9 cellular contexts compared by ENCODE assay signal in the genomic region with DNA sequence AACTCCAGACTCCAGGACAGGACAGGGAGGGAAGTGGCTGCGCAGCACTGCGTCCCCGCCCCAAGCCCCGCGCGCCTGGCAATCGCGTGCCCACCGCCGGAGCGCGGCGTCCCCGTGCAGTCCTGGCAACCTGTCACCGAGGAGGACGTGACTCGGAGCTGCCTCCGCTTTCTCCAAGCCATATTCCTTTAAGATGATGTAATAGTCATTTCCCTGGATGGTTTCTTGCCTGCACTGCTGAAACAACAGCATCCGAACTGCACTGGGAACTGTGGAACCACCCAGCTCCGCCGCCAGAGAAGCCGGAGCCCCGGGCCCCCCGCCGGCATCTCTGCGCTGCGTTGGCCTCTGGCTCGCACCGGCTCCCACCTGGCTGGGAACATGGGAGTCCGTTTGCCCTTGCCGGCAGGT. TPM values are rescaled to one million over a fixed set of nuclear protein-coding genes. Genes with fewer than 3 reads are reported as not detected.
A peak's percentile ranks its signal among the peaks of the same experiment; 100 is the strongest.
DNase-seq lines count a peak whose midpoint lies in the region; ATAC-seq and TF ChIP-seq lines count a peak whose summit lies in the region.
"Had no signal": no experiment of that assay in that cellular context is flagged by ENCODE, and none has a peak within 500 bp of the region (broad histone marks: within the 10 kb centered on the region; RNA-seq: fewer than 3 reads in every experiment).

No MANE protein-coding gene starts in this region.

- no peaks in the 10 kb centered on the region for H3K36me3 ChIP-seq in testis (ENCODE audit: low read depth, missing control alignments)

- no peak overlapping the region for H3K27ac ChIP-seq in testis
- H3K27ac ChIP-seq: 22Rv1 had no signal

- no peak for TF ChIP-seq CTCF in testis (IDR thresholded peaks at IDR 0.05)
- TF ChIP-seq CTCF in omental fat pad (IDR thresholded peaks at IDR 0.05), result no peak

- DNase-seq in DMS 273 (lab: John Stamatoyannopoulos, UW; ENCODE audit: unreplicated experiment) (peak; percentile 43), DMS 273 treated with DMSO at 0.1 percent for 48 hours (lab: John Stamatoyannopoulos, UW) (no peak), amniotic stem cell (lab: John Stamatoyannopoulos, UW) (peak; percentile 57), testis (peak; percentile 20), MV-4-11 (lab: John Stamatoyannopoulos, UW) (no peak), omental fat pad (ENCODE audit: low spot score) (no peak)

- H3K27me3 ChIP-seq in testis, result no peaks in the 10 kb centered on the region

- intact Hi-C loops in testis (cut with DNase I; ENCODE audit: low total_unique reads), result no loop called here

- peak overlapping the region; percentile 49 for H3K4me3 ChIP-seq in iPS-18c (ENCODE audit: insufficient read depth, low read depth, low read length)
- no peak overlapping the region for H3K4me3 ChIP-seq in testis

- WGBS in testis, 2 donors, result 0 to 1% methylated on average over 29 to 31 of the region's 31 CpGs

- H3K9me3 ChIP-seq in iPS-18c (ENCODE audit: control insufficient read depth, insufficient read depth, low read length), result no peaks in the 10 kb centered on the region
- H3K9me3 ChIP-seq in testis, result no peaks in the 10 kb centered on the region

- ATAC-seq in omental fat pad (ENCODE audit: low FRiP score) (no peak), HG02884 (IDR thresholded peaks at IDR 0.05; ENCODE audit: unreplicated experiment) (no peak)

- peaks cover 8% of the 10 kb centered on the region for H3K4me1 ChIP-seq in testis

- TF ChIP-seq POLR2A in testis (IDR thresholded peaks at IDR 0.05), result no peak

RNA-seq across cellular contexts. Expression of a gene that starts 34.5 kb away (rescaled TPM):
- 1 to 10 TPM; 1.4 to 2.7 TPM for total RNA-seq in testis
- 3.2 TPM for polyA plus RNA-seq in testis (ENCODE audit: insufficient read depth, low read depth, low replicate concordance)
- under 1 TPM in 3 of 4 donors, not detected in 1; 0.09 to 0.19 (median 0.16) TPM for total RNA-seq in omental fat pad

RNA-seq across cellular contexts. Expression of a gene that starts 34.7 kb away (rescaled TPM):
- 10 to 100 TPM; 42.4 to 54.4 TPM for total RNA-seq in testis
- 62.3 TPM for polyA plus RNA-seq in testis (ENCODE audit: insufficient read depth, low read depth, low replicate concordance)
- total RNA-seq in omental fat pad, result 10 to 100 TPM; 30.5 to 45.7 (median 44.7) TPM

Comparison
In these comparisons a context has a peak if more than half of its experiments do, and no peak if none do; other contexts are left out.
1. DNase-seq: peak in DMS 273 (single experiment), amniotic stem cell (single experiment) and testis (single experiment); none in DMS 273 treated with DMSO at 0.1 percent for 48 hours (single experiment), MV-4-11 (single experiment) and omental fat pad (single experiment).